ENCODE assay signal across 11 cellular contexts in the genomic region with DNA sequence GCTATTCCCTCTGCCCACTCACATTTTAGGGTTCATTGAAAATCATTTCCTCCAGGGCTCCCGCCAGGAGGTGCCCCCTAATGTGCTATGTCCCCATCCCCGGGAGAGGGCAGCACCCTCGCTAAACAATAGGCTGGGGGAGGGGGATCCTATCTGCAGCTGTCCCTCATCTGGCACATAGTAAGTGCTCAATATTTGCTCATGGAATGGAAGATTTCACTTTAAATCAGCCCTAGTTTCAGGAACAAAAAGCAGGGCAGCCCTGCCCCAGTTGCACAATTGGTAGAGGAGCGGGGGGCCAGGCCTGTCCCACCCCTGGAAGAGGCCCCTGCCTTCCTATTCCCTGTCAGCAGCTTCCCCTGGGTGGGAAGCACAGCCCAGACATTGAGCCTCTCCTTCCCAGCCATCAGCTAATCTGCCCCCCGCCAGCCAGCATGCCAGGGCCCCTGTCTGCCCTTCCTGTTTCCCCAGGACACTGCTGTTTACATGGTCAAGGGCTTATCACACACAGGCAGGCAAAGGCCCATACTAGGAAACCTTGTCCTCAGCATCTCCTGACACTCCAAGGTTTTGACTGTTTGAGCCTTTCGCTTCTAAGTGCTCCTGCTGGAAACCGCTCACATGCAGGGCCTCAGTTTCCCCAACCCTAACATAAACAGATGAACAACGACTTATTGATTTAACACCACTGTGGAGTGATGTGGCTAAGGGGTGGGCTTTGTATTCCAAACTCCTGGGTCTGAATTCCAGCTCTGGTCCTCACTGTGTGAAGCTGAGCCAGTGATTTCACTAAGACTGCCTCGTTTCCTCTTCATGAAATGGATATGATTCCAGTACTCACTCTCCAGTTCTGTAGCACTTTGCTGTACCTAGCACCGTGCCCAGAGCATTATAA.
DNase-seq lines count a peak whose midpoint lies in the region; ATAC-seq and TF ChIP-seq lines count a peak whose summit lies in the region.
"Had no signal": no experiment of that assay in that cellular context is flagged by ENCODE, and none has a peak within 500 bp of the region (broad histone marks: within the 10 kb centered on the region; RNA-seq: fewer than 3 reads in every experiment).

No MANE protein-coding gene starts in this region.

- peaks cover 4% of the 10 kb centered on the region for H3K4me1 Mint-ChIP-seq in activated naive CD8-positive, alpha-beta T cell treated with anti-CD3 and anti-CD28 coated beads, Interleukin-2, amount 50 U/mL, for 24 hours
- H3K4me1 Mint-ChIP-seq in activated T-helper 1 cell treated with anti-CD3 and anti-CD28 coated beads, Interleukin-12 subunit alpha, Interleukin-12 subunit beta, Interleukin-2, Interleukin-4 antibody, amounts not matched to agents 30 ng/mL and 10 ng/mL and 1 ng/mL, durations not matched to agents 14 hours and 24 hours and 36 hours (ENCODE audit: low read depth), result no peaks in the 10 kb centered on the region

- H2AK5ac ChIP-seq in mesenchymal stem cell (ENCODE audit: low read length, severe bottlenecking), result peak overlapping the region; percentile 54

- peaks cover 30% of the 10 kb centered on the region for H3K4me1 ChIP-seq in mesenchymal stem cell (ENCODE audit: control insufficient read depth, insufficient read depth, low read depth, low read length)

- peak overlapping the region; percentile 83 to 93 for H2BK12ac ChIP-seq in mesenchymal stem cell (ENCODE audit: low read length in 2 of 2)

- H2AFZ ChIP-seq in mesenchymal stem cell (ENCODE audit: low read depth, low read length), result peak overlapping the region; percentile 20

- H3K4ac ChIP-seq in mesenchymal stem cell (ENCODE audit: low read depth in 1 of 2, low read length in 2 of 2), result peak overlapping the region; percentile 59 to 85

- peak overlapping the region; percentile 82 for H2BK15ac ChIP-seq in mesenchymal stem cell (ENCODE audit: low read depth, poor library complexity, severe bottlenecking)

- H3K36me3 ChIP-seq in mesenchymal stem cell (ENCODE audit: control insufficient read depth in 1 of 2, insufficient read depth in 2 of 2, low read depth in 1 of 2, low read length in 2 of 2), result no peaks in the 10 kb centered on the region

- no peaks in the 10 kb centered on the region for H3K27me3 Mint-ChIP-seq in activated naive CD8-positive, alpha-beta T cell treated with anti-CD3 and anti-CD28 coated beads, Interleukin-2, amount 50 U/mL, for 24 hours
- H3K27me3 Mint-ChIP-seq in activated T-helper 1 cell treated with anti-CD3 and anti-CD28 coated beads, Interleukin-12 subunit alpha, Interleukin-12 subunit beta, Interleukin-2, Interleukin-4 antibody, amounts not matched to agents 30 ng/mL and 10 ng/mL and 1 ng/mL, durations not matched to agents 14 hours and 24 hours and 36 hours (ENCODE audit: insufficient read depth), result peaks cover 3% of the 10 kb centered on the region
- H3K27me3 Mint-ChIP-seq: stimulated activated naive CD8-positive, alpha-beta T cell treated with anti-CD3 and anti-CD28 coated beads, Interleukin-15, Interleukin-2, amounts not matched to agents 100 ng/mL and 50 ng/mL, for 24 hours had no signal

- DNase-seq in GM12865 (ENCODE audit: low read depth) (no peak), HuH-7 (ENCODE audit: low spot score) (peak; percentile 37), mesenchymal stem cell (peak; percentile 32), Ammon's horn (ENCODE audit: low spot score) (no peak), AG20443 (ENCODE audit: low spot score) (no peak)
- DNase-seq in activated naive CD8-positive, alpha-beta T cell treated with anti-CD3 and anti-CD28 coated beads, Interleukin-2, amount 50 U/mL, for 24 hours, result peak; percentile 21
- no peak for DNase-seq in activated T-helper 1 cell treated with anti-CD3 and anti-CD28 coated beads, Interleukin-12 subunit alpha, Interleukin-12 subunit beta, Interleukin-2, Interleukin-4 antibody, amounts not matched to agents 30 ng/mL and 10 ng/mL and 1 ng/mL, durations not matched to agents 14 hours and 24 hours and 36 hours (ENCODE audit: low spot score)
- DNase-seq: hypothalamus, NCI-H446 had no signal

- intact Hi-C loops in activated T-helper 1 cell treated with anti-CD3 and anti-CD28 coated beads, Interleukin-12 subunit alpha, Interleukin-12 subunit beta, Interleukin-2, Interleukin-4 antibody, amounts not matched to agents 30 ng/mL and 10 ng/mL and 1 ng/mL, durations not matched to agents 14 hours and 24 hours and 36 hours (cut with micrococcal nuclease), result loop anchor here (5.0 kb wide), 1 partner anchor 259 kb away; no protein-coding TSS in a partner anchor

- WGBS in mesenchymal stem cell, result 60% methylated on average over 10 of the region's 10 CpGs

- H3K9me3 Mint-ChIP-seq in activated naive CD8-positive, alpha-beta T cell treated with anti-CD3 and anti-CD28 coated beads, Interleukin-2, amount 50 U/mL, for 24 hours, result peaks cover 6% of the 10 kb centered on the region
- H3K9me3 Mint-ChIP-seq in activated T-helper 1 cell treated with anti-CD3 and anti-CD28 coated beads, Interleukin-12 subunit alpha, Interleukin-12 subunit beta, Interleukin-2, Interleukin-4 antibody, amounts not matched to agents 30 ng/mL and 10 ng/mL and 1 ng/mL, durations not matched to agents 14 hours and 24 hours and 36 hours, result peaks cover 5% of the 10 kb centered on the region
- H3K9me3 Mint-ChIP-seq: stimulated activated naive CD8-positive, alpha-beta T cell treated with anti-CD3 and anti-CD28 coated beads, Interleukin-15, Interleukin-2, amounts not matched to agents 100 ng/mL and 50 ng/mL, for 24 hours had no signal

- no peak overlapping the region for H3K27ac Mint-ChIP-seq in activated naive CD8-positive, alpha-beta T cell treated with anti-CD3 and anti-CD28 coated beads, Interleukin-2, amount 50 U/mL, for 24 hours
- H3K27ac Mint-ChIP-seq in activated T-helper 1 cell treated with anti-CD3 and anti-CD28 coated beads, Interleukin-12 subunit alpha, Interleukin-12 subunit beta, Interleukin-2, Interleukin-4 antibody, amounts not matched to agents 30 ng/mL and 10 ng/mL and 1 ng/mL, durations not matched to agents 14 hours and 24 hours and 36 hours, result no peak overlapping the region

- no peak overlapping the region for H2BK5ac ChIP-seq in mesenchymal stem cell (ENCODE audit: low read depth, low read length, poor library complexity, severe bottlenecking)

- peaks cover 5% of the 10 kb centered on the region for H3K9me3 ChIP-seq in mesenchymal stem cell (ENCODE audit: control insufficient read depth, low read length)

- H3K79me1 ChIP-seq in mesenchymal stem cell (replicated peaks; ENCODE audit: low read length, poor library complexity, severe bottlenecking), result no peaks in the 10 kb centered on the region

- no peak overlapping the region for H3K4me3 Mint-ChIP-seq in activated naive CD8-positive, alpha-beta T cell treated with anti-CD3 and anti-CD28 coated beads, Interleukin-2, amount 50 U/mL, for 24 hours
- no peak overlapping the region for H3K4me3 Mint-ChIP-seq in activated T-helper 1 cell treated with anti-CD3 and anti-CD28 coated beads, Interleukin-12 subunit alpha, Interleukin-12 subunit beta, Interleukin-2, Interleukin-4 antibody, amounts not matched to agents 30 ng/mL and 10 ng/mL and 1 ng/mL, durations not matched to agents 14 hours and 24 hours and 36 hours
- H3K4me3 Mint-ChIP-seq: stimulated activated naive CD8-positive, alpha-beta T cell treated with anti-CD3 and anti-CD28 coated beads, Interleukin-15, Interleukin-2, amounts not matched to agents 100 ng/mL and 50 ng/mL, for 24 hours had no signal

- ATAC-seq in activated naive CD8-positive, alpha-beta T cell treated with anti-CD3 and anti-CD28 coated beads, Interleukin-2, amount 50 U/mL, for 24 hours, result peak; percentile 53
- no peak for ATAC-seq in GM21528 (IDR thresholded peaks at IDR 0.05; ENCODE audit: low FRiP score, unreplicated experiment)

- no peak overlapping the region for H3K27ac ChIP-seq in mesenchymal stem cell (ENCODE audit: low read length, poor library complexity, severe bottlenecking)

- H3K9ac ChIP-seq in mesenchymal stem cell (ENCODE audit: low read length), result no peak overlapping the region

- H3K36me3 Mint-ChIP-seq in activated naive CD8-positive, alpha-beta T cell treated with anti-CD3 and anti-CD28 coated beads, Interleukin-2, amount 50 U/mL, for 24 hours (ENCODE audit: low read depth), result no peaks in the 10 kb centered on the region
- no peaks in the 10 kb centered on the region for H3K36me3 Mint-ChIP-seq in activated T-helper 1 cell treated with anti-CD3 and anti-CD28 coated beads, Interleukin-12 subunit alpha, Interleukin-12 subunit beta, Interleukin-2, Interleukin-4 antibody, amounts not matched to agents 30 ng/mL and 10 ng/mL and 1 ng/mL, durations not matched to agents 14 hours and 24 hours and 36 hours (ENCODE audit: low read depth)

- peak overlapping the region; percentile 50 for H2BK120ac ChIP-seq in mesenchymal stem cell (ENCODE audit: low read depth, low read length)

- peak overlapping the region in 1 of 2 experiments; percentile 43 for H3K23ac ChIP-seq in mesenchymal stem cell (ENCODE audit: low read length in 2 of 2)

- H3K4me2 ChIP-seq in mesenchymal stem cell (ENCODE audit: low read length, poor library complexity, severe bottlenecking), result no peak overlapping the region

- H3K18ac ChIP-seq in mesenchymal stem cell (ENCODE audit: low read depth in 1 of 2, low read length in 2 of 2), result peak overlapping the region; percentile 66 to 84

- TF ChIP-seq CTCF in GM12865 (IDR thresholded peaks at IDR 0.05; ENCODE audit: insufficient read depth, low read depth, low read length, missing control alignments), result peak; percentile 6

- H3K14ac ChIP-seq in mesenchymal stem cell (ENCODE audit: low read length in 2 of 2), result peak overlapping the region in 1 of 2 experiments; percentile 64

- peak overlapping the region; percentile 78 for H4K91ac ChIP-seq in mesenchymal stem cell (ENCODE audit: low read length)

- peaks cover 0 to 22% of the 10 kb centered on the region in 2 experiments for H3K27me3 ChIP-seq in mesenchymal stem cell (ENCODE audit: control insufficient read depth in 1 of 2, insufficient read depth in 1 of 2, low read length in 2 of 2)

- H3K4me3 ChIP-seq in GM12865 (ENCODE audit: low read depth, low read length) (no peak overlapping the region), mesenchymal stem cell (ENCODE audit: insufficient read depth in 1 of 2, low read depth in 1 of 2, low read length in 2 of 2) (no peak overlapping the region)

- peak overlapping the region; percentile 59 for H4K8ac ChIP-seq in mesenchymal stem cell (ENCODE audit: low read length)

Comparison
In these comparisons a context has a peak if more than half of its experiments do, and no peak if none do; other contexts are left out.
1. DNase-seq: peak in HuH-7 (single experiment), activated naive CD8-positive, alpha-beta T cell treated with anti-CD3 and anti-CD28 coated beads, Interleukin-2, amount 50 U/mL, for 24 hours (single experiment) and mesenchymal stem cell (single experiment); none in GM12865 (single experiment), Ammon's horn (single experiment), activated T-helper 1 cell treated with anti-CD3 and anti-CD28 coated beads, Interleukin-12 subunit alpha, Interleukin-12 subunit beta, Interleukin-2, Interleukin-4 antibody, amounts not matched to agents 30 ng/mL and 10 ng/mL and 1 ng/mL, durations not matched to agents 14 hours and 24 hours and 36 hours (single experiment) and AG20443 (single experiment).